8 cellular contexts compared by ENCODE assay signal in the genomic region with DNA sequence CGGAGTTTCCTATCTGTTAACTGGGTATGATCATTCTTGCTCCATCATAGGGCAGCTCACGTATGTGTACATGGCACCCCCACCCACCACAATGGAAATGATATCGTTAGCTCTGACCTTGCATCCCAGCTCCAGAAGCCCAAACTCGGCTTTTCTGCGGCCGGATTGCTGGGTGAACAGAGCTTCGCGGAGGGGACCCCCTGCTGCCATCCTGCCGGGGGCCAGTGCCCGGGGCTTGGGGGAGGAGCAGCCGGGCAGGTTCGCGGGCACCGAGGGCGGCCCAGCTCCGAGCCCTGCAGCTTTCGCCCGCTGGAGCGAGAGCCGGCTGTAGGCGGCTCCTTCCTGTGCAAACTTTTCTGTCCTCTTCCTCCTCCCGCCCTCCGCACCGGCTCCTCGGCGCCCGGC. TPM values are rescaled to one million over a fixed set of nuclear protein-coding genes. Genes with fewer than 3 reads are reported as not detected.
A peak's percentile ranks its signal among the peaks of the same experiment; 100 is the strongest.
DNase-seq lines count a peak whose midpoint lies in the region; TF ChIP-seq lines count a peak whose summit lies in the region.

No MANE protein-coding gene starts in this region.

- H2BK120ac ChIP-seq in mesendoderm (ENCODE audit: low read depth, low read length): peak overlapping the region; percentile 90

- no peaks in the 10 kb centered on the region for H3K36me3 ChIP-seq in MG63
- H3K36me3 ChIP-seq in mesendoderm (ENCODE audit: control insufficient read depth, insufficient read depth, low read length): no peaks in the 10 kb centered on the region
- no peaks in the 10 kb centered on the region for H3K36me3 ChIP-seq in stomach smooth muscle (ENCODE audit: control insufficient read depth in 2 of 2, insufficient read depth in 2 of 2, low read length in 2 of 2)

- H3K56ac ChIP-seq in mesendoderm (ENCODE audit: low read length): peak overlapping the region; percentile 75

- no peaks in the 10 kb centered on the region for H3K27me3 ChIP-seq in MG63
- H3K27me3 ChIP-seq in mesendoderm (ENCODE audit: insufficient read depth, low read length, poor library complexity): no peaks in the 10 kb centered on the region
- peaks cover 0 to 2% of the 10 kb centered on the region in 2 donors for H3K27me3 ChIP-seq in stomach smooth muscle (ENCODE audit: control insufficient read depth in 1 of 2, insufficient read depth in 2 of 2, low read length in 2 of 2)

- H2BK5ac ChIP-seq in mesendoderm (ENCODE audit: low read length): no peak overlapping the region

- H3K4ac ChIP-seq in mesendoderm (ENCODE audit: low read depth, low read length): peak overlapping the region; percentile 65

- H3K27ac ChIP-seq in mesendoderm (ENCODE audit: low read depth, low read length) (no peak overlapping the region), stomach smooth muscle (ENCODE audit: low read length) (no peak overlapping the region)

- H3K9ac ChIP-seq in mesendoderm (ENCODE audit: low read length): peak overlapping the region; percentile 57
- peak overlapping the region; percentile 36 to 52 for H3K9ac ChIP-seq in stomach smooth muscle (ENCODE audit: low read length in 2 of 2)

- H3K4me1 ChIP-seq in mesendoderm (ENCODE audit: control insufficient read depth, low read depth, low read length) (peaks cover 1% of the 10 kb centered on the region), stomach smooth muscle (ENCODE audit: control insufficient read depth, insufficient read depth, low read length) (peaks cover 12% of the 10 kb centered on the region)

- no peak overlapping the region for H4K5ac ChIP-seq in mesendoderm (ENCODE audit: low read length)

- H4K8ac ChIP-seq in mesendoderm (ENCODE audit: low read depth, low read length): no peak overlapping the region

- H3K23ac ChIP-seq in mesendoderm (ENCODE audit: low read length): no peak overlapping the region

- H3K79me2 ChIP-seq in mesendoderm (ENCODE audit: control insufficient read depth, insufficient read depth, low read length): no peaks in the 10 kb centered on the region

- peak overlapping the region; percentile 8 for H3K4me2 ChIP-seq in mesendoderm (ENCODE audit: low read length)

- no peak overlapping the region for H2AK5ac ChIP-seq in mesendoderm (ENCODE audit: low read length)

- H3K9me3 ChIP-seq in MG63 (no peaks in the 10 kb centered on the region), stomach smooth muscle (ENCODE audit: control insufficient read depth in 2 of 2, low read length in 2 of 2) (no peaks in the 10 kb centered on the region)

- TF ChIP-seq CTCF in GM13976 (IDR thresholded peaks at IDR 0.05; ENCODE audit: borderline replicate concordance, control extremely low read depth, extremely low read depth, insufficient read depth, missing control alignments) (no peak), HFF-Myc (IDR thresholded peaks at IDR 0.05; ENCODE audit: low read depth, low read length, missing control alignments) (no peak)

- DNase-seq in GM13976 (ENCODE audit: low spot score): peak; percentile 62
- DNase-seq in HFF-Myc (ENCODE audit: extremely low read depth, low read depth): no peak
- peak; percentile 62 for DNase-seq in MG63
- DNase-seq in activated CD4-positive, alpha-beta T cell treated with anti-CD3 and anti-CD28 coated beads for 24 hours (ENCODE audit: low read depth in 2 of 2): peak; percentile 33 to 42
- DNase-seq in ecto neural progenitor cell (ENCODE audit: low spot score): peak; percentile 73
- DNase-seq in mesendoderm: peak; percentile 41
- no peak for DNase-seq in NCI-H2227 treated with DMSO at 0.1 percent for 48 hours (lab: John Stamatoyannopoulos, UW)

- no peaks in the 10 kb centered on the region for H3K79me1 ChIP-seq in mesendoderm (ENCODE audit: low read length)

- peak overlapping the region; percentile 42 for H2BK15ac ChIP-seq in mesendoderm (replicated peaks; ENCODE audit: low read depth)

- no CpG with 5 or more reads among the region's 27 CpGs for WGBS in mesendoderm (ENCODE audit: extremely low coverage, insufficient coverage, low lambda C conversion rate)

- H3K4me3 ChIP-seq in HFF-Myc (replicated peaks; ENCODE audit: low read depth, low read length) (peak overlapping the region; percentile 48), MG63 (peak overlapping the region; percentile 60), mesendoderm (ENCODE audit: low read length) (peak overlapping the region; percentile 28), stomach smooth muscle (ENCODE audit: low read length in 2 of 2) (peak overlapping the region; percentile 53 to 74)

- in situ Hi-C loops in GM13976 (cut with MboI; ENCODE audit: low sequenced_read_pairs, unreplicated experiment): no loop called here

- peak overlapping the region; percentile 94 for H3K18ac ChIP-seq in mesendoderm (ENCODE audit: low read length)

RNA-seq across cellular contexts. Expression of a gene that starts 24.9 kb away (rescaled TPM):
- 45.9 and 69.0 TPM in 2 replicates for total RNA-seq in MG63 (2014; rRNA removed; shearing (Covaris generic); ENCODE audit: low replicate concordance)
- 29.0 TPM for polyA plus RNA-seq in mesendoderm (2013, experiment 1 of 2)
- 30.0 TPM for polyA plus RNA-seq in mesendoderm (2013, experiment 2 of 2)

Comparison
In these comparisons a context has a peak if more than half of its experiments do, and no peak if none do; other contexts are left out.
1. DNase-seq: peak in GM13976 (single experiment), MG63 (single experiment), activated CD4-positive, alpha-beta T cell treated with anti-CD3 and anti-CD28 coated beads for 24 hours (2 of 2), ecto neural progenitor cell (single experiment) and mesendoderm (single experiment); none in HFF-Myc (single experiment) and NCI-H2227 treated with DMSO at 0.1 percent for 48 hours (single experiment).
2. Peak in every context shown above with its lines, with median percentiles within 50 percentile points of each other: H3K4me3 ChIP-seq.